In genomic region chr15:53759333-53759975, GRCh38 we compare ENCODE assay signal across 12 cellular contexts. TPM values are rescaled to one million over a fixed set of nuclear protein-coding genes. Genes with fewer than 3 reads are reported as not detected.
DNase-seq lines count a peak whose midpoint lies in the region; ATAC-seq and TF ChIP-seq lines count a peak whose summit lies in the region.
"Had no signal": no experiment of that assay in that cellular context is flagged by ENCODE, and none has a peak within 500 bp of the region (broad histone marks: within the 10 kb centered on the region; RNA-seq: fewer than 3 reads in every experiment).

WDR72 (minus strand) TSS chr15:53759663; CDS start chr15:53733149, 26,514 bp downstream.

- POLR2A ChIA-PET in OCI-LY7 (lab: Charles Lee): no interaction called here

- H3K27me3 ChIP-seq in cardiac muscle cell (peaks cover 59% of the 10 kb centered on the region), right atrium auricular region (peaks cover 0 to 7% of the 10 kb centered on the region in 2 donors), duodenal mucosa (ENCODE audit: control insufficient read depth in 1 of 2, insufficient read depth in 2 of 2, low read length in 2 of 2) (no peaks in the 10 kb centered on the region), mesenchymal stem cell (ENCODE audit: control insufficient read depth in 1 of 2, insufficient read depth in 1 of 2, low read length in 2 of 2) (peaks cover 0 to 3% of the 10 kb centered on the region in 2 experiments), upper lobe of right lung (peaks cover 7% of the 10 kb centered on the region)

- H3K79me1 ChIP-seq in mesenchymal stem cell (replicated peaks; ENCODE audit: low read length, poor library complexity, severe bottlenecking): no peaks in the 10 kb centered on the region

- no peak within 1 kb of the TSS for H2AK5ac ChIP-seq in mesenchymal stem cell (ENCODE audit: low read length, severe bottlenecking)

- no peak within 1 kb of the TSS for H4K8ac ChIP-seq in mesenchymal stem cell (ENCODE audit: low read length)

- no peak within 1 kb of the TSS for H2BK120ac ChIP-seq in mesenchymal stem cell (ENCODE audit: low read depth, low read length)

- H3K4me2 ChIP-seq in mesenchymal stem cell (ENCODE audit: low read length, poor library complexity, severe bottlenecking) (peak within 1 kb of the TSS; percentile 98), OCI-LY7 (ENCODE audit: low read length) (no peak within 1 kb of the TSS)

- no peak within 1 kb of the TSS for H2BK15ac ChIP-seq in mesenchymal stem cell (ENCODE audit: low read depth, poor library complexity, severe bottlenecking)

- H4K20me1 ChIP-seq in OCI-LY7 (ENCODE audit: insufficient read depth, low read length): no peaks in the 10 kb centered on the region

- BruUV-seq in OCI-LY7 (replicated peaks; lab: Mats Ljungman, UMichigan): no TSS peak

- H3K9me3 ChIP-seq in cardiac muscle cell (ENCODE audit: low read depth) (no peaks in the 10 kb centered on the region), right atrium auricular region (no peaks in the 10 kb centered on the region), duodenal mucosa (ENCODE audit: control insufficient read depth in 1 of 2, low read length in 2 of 2) (no peaks in the 10 kb centered on the region), mesenchymal stem cell (ENCODE audit: control insufficient read depth, low read length) (no peaks in the 10 kb centered on the region), upper lobe of right lung (no peaks in the 10 kb centered on the region), OCI-LY7 (ENCODE audit: low read length) (no peaks in the 10 kb centered on the region)
- H3K9me3 ChIP-seq: HAP-1 had no signal

- CTCF ChIA-PET in OCI-LY7 (lab: Charles Lee; ENCODE audit: unreplicated experiment): interaction anchor here (0.6 kb wide), 1 partner anchor 544 kb away, joined by 14 read pairs; no protein-coding TSS in a partner anchor

- no peaks in the 10 kb centered on the region for H3K79me2 ChIP-seq in OCI-LY7 (ENCODE audit: insufficient read depth, low read depth, low read length)

- ATAC-seq in upper lobe of right lung: peak; percentile 92

- H3K4me3 ChIP-seq in cardiac muscle cell (peak within 1 kb of the TSS; percentile 33), right atrium auricular region (peak within 1 kb of the TSS in 1 of 2 donors; percentile 12), duodenal mucosa (ENCODE audit: low read depth in 1 of 2, low read length in 2 of 2) (peak within 1 kb of the TSS; percentile 69 to 73), mesenchymal stem cell (ENCODE audit: insufficient read depth in 1 of 2, low read depth in 1 of 2, low read length in 2 of 2) (peak within 1 kb of the TSS in 1 of 2 experiments; percentile 78), upper lobe of right lung (peak within 1 kb of the TSS; percentile 50), OCI-LY7 (ENCODE audit: low read depth, low read length, poor library complexity, severe bottlenecking) (no peak within 1 kb of the TSS)
- H3K4me3 ChIP-seq: HAP-1 had no signal

- intact Hi-C loops in upper lobe of right lung (cut with DNase I) (no loop called here), OCI-LY7 (cut with micrococcal nuclease; ENCODE audit: unreplicated experiment) (no loop called here)

- no peaks in the 10 kb centered on the region; the same call in 1 of the 2 replicates for H3K9me2 ChIP-seq in OCI-LY7 (ENCODE audit: insufficient read depth, low read length)

- H3K23ac ChIP-seq in mesenchymal stem cell (ENCODE audit: low read length in 2 of 2): no peak within 1 kb of the TSS

- no peak within 1 kb of the TSS for H3K18ac ChIP-seq in mesenchymal stem cell (ENCODE audit: low read depth in 1 of 2, low read length in 2 of 2)

- TF ChIP-seq CTCF in cardiac muscle cell (IDR thresholded peaks at IDR 0.05; ENCODE audit: low read depth, low read length): no peak
- no peak for TF ChIP-seq CTCF in right atrium auricular region (IDR thresholded peaks at IDR 0.05)
- no peak for TF ChIP-seq CTCF in upper lobe of right lung (IDR thresholded peaks at IDR 0.05)
- no peak for TF ChIP-seq CTCF in OCI-LY7 (conservative IDR thresholded peaks at IDR 0.05; ENCODE audit: low read length)

- peak within 1 kb of the TSS; percentile 61 for H4K91ac ChIP-seq in mesenchymal stem cell (ENCODE audit: low read length)

- 8% methylated on average over 22 of the region's 48 CpGs for WGBS in mesenchymal stem cell

- no peak within 1 kb of the TSS for H2BK12ac ChIP-seq in mesenchymal stem cell (ENCODE audit: low read length in 2 of 2)

- no peak within 1 kb of the TSS for H2AFZ ChIP-seq in mesenchymal stem cell (ENCODE audit: low read depth, low read length)
- H2AFZ ChIP-seq in OCI-LY7 (ENCODE audit: low read length): no peak within 1 kb of the TSS

- H3K14ac ChIP-seq in mesenchymal stem cell (ENCODE audit: low read length in 2 of 2): no peak within 1 kb of the TSS

- no peak within 1 kb of the TSS for H2BK5ac ChIP-seq in mesenchymal stem cell (ENCODE audit: low read depth, low read length, poor library complexity, severe bottlenecking)

- DNase-seq in cardiac muscle cell (ENCODE audit: low read depth in 1 of 2, low spot score in 1 of 2) (peak in 1 of 2 donors; percentile 36), right atrium auricular region (ENCODE audit: low spot score) (no peak), mesenchymal stem cell (no peak), upper lobe of right lung (peak; percentile 70), OCI-LY7 (ENCODE audit: low spot score) (no peak), T1000 (lab: John Stamatoyannopoulos, UW) (no peak), NCI-H187 (lab: John Stamatoyannopoulos, UW) (no peak)
- DNase-seq: activated naive CD4-positive, alpha-beta T cell treated with anti-CD3 and anti-CD28 coated beads, Interleukin-2, amount 50 U/mL, for 16 hours had no signal

- H3K27ac ChIP-seq in cardiac muscle cell (no peak within 1 kb of the TSS), right atrium auricular region (no peak within 1 kb of the TSS), duodenal mucosa (ENCODE audit: low read depth, low read length) (peak within 1 kb of the TSS; percentile 32), mesenchymal stem cell (ENCODE audit: low read length, poor library complexity, severe bottlenecking) (no peak within 1 kb of the TSS), upper lobe of right lung (no peak within 1 kb of the TSS), OCI-LY7 (ENCODE audit: low read depth, low read length, poor library complexity, severe bottlenecking) (no peak within 1 kb of the TSS)
- H3K27ac ChIP-seq: VCaP had no signal

- H3K36me3 ChIP-seq in cardiac muscle cell (no peaks in the 10 kb centered on the region), right atrium auricular region (no peaks in the 10 kb centered on the region), duodenal mucosa (ENCODE audit: control insufficient read depth in 1 of 2, insufficient read depth in 2 of 2, low read length in 2 of 2) (no peaks in the 10 kb centered on the region), mesenchymal stem cell (ENCODE audit: control insufficient read depth in 1 of 2, insufficient read depth in 2 of 2, low read depth in 1 of 2, low read length in 2 of 2) (no peaks in the 10 kb centered on the region), upper lobe of right lung (no peaks in the 10 kb centered on the region), OCI-LY7 (ENCODE audit: insufficient read depth, low read length) (no peaks in the 10 kb centered on the region)
- H3K36me3 ChIP-seq: HAP-1 had no signal

- H3K4me1 ChIP-seq in cardiac muscle cell (ENCODE audit: low read depth) (peaks cover 5% of the 10 kb centered on the region), right atrium auricular region (no peaks in the 10 kb centered on the region), duodenal mucosa (ENCODE audit: control insufficient read depth in 1 of 2, insufficient read depth in 2 of 2, low read length in 2 of 2) (no peaks in the 10 kb centered on the region), mesenchymal stem cell (ENCODE audit: control insufficient read depth, insufficient read depth, low read depth, low read length) (peaks cover 10% of the 10 kb centered on the region), upper lobe of right lung (no peaks in the 10 kb centered on the region), OCI-LY7 (ENCODE audit: insufficient read depth, low read length, poor library complexity, severe bottlenecking) (no peaks in the 10 kb centered on the region)
- H3K4me1 ChIP-seq: HAP-1 had no signal

- peak within 1 kb of the TSS; percentile 34 to 39 for H3K9ac ChIP-seq in duodenal mucosa (ENCODE audit: low read depth in 1 of 2, low read length in 2 of 2)
- no peak within 1 kb of the TSS for H3K9ac ChIP-seq in mesenchymal stem cell (ENCODE audit: low read length)

- no peak within 1 kb of the TSS for H3K4ac ChIP-seq in mesenchymal stem cell (ENCODE audit: low read depth in 1 of 2, low read length in 2 of 2)

RNA-seq across cellular contexts. Expression of gene WDR72, which starts in this region (rescaled TPM):
- total RNA-seq in cardiac muscle cell (4.2 and 4.5 TPM in 2 replicates), right atrium auricular region (under 1 TPM in 1 of 2 donors, not detected in 1; 0.08 TPM), upper lobe of right lung (3.2 TPM), OCI-LY7 (2022) (not detected in 2 replicates)
- polyA plus RNA-seq in cardiac muscle cell: 8.9 and 10.6 TPM in 2 replicates
- not detected for polyA plus RNA-seq in mesenchymal stem cell (2013, experiment 1 of 2)
- polyA plus RNA-seq in mesenchymal stem cell (2013, experiment 2 of 2): not detected
- total RNA-seq in OCI-LY7 (2014; rRNA removed; shearing (Covaris generic)): not detected in 2 replicates
- total RNA-seq: osteoblast had no signal
